16 cellular contexts compared by ENCODE assay signal in genomic region chr5:53874409-53874808, GRCh38.
A peak's percentile ranks its signal among the peaks of the same experiment; 100 is the strongest.
DNase-seq lines count a peak whose midpoint lies in the region; ATAC-seq and TF ChIP-seq lines count a peak whose summit lies in the region.
"Had no signal": no experiment of that assay in that cellular context is flagged by ENCODE, and none has a peak within 500 bp of the region (broad histone marks: within the 10 kb centered on the region; RNA-seq: fewer than 3 reads in every experiment).

No MANE protein-coding gene starts in this region.

- no peak overlapping the region for H3K4me3 Mint-ChIP-seq in activated T-cell treated with anti-CD3 and anti-CD28 coated beads, Interleukin-2, amount 50 U/mL, for 24 hours
- no peak overlapping the region for H3K4me3 Mint-ChIP-seq in stimulated activated naive CD8-positive, alpha-beta T cell treated with anti-CD3 and anti-CD28 coated beads, Interleukin-15, amount 100 ng/mL, for 72 hours
- H3K4me3 Mint-ChIP-seq: CD8-positive, alpha-beta T cell; T-helper 1 cell treated with Interleukin-12 subunit alpha and Interleukin-12 subunit beta and Interleukin-4 antibody, amounts not matched to agents 30 μg/mL and 1 μg/mL, for 36 hours had no signal

- H3K27me3 ChIP-seq in lower lobe of right lung (ENCODE audit: low read depth) (no peaks in the 10 kb centered on the region), mesenchymal stem cell (ENCODE audit: control insufficient read depth in 1 of 2, insufficient read depth in 1 of 2, low read length in 2 of 2) (no peaks in the 10 kb centered on the region)
- H3K27me3 ChIP-seq: upper lobe of left lung had no signal

- 100% methylated on average over 1 of the region's 1 CpG for WGBS in mesenchymal stem cell

- CTCF ChIA-PET in AG04449 (lab: Yijun Ruan, JAX) = no interaction called here

- H3K18ac ChIP-seq in mesenchymal stem cell (ENCODE audit: low read depth in 1 of 2, low read length in 2 of 2) = no peak overlapping the region

- H3K4me1 Mint-ChIP-seq in activated T-cell treated with anti-CD3 and anti-CD28 coated beads, Interleukin-2, amount 50 U/mL, for 24 hours (ENCODE audit: low read depth) = no peaks in the 10 kb centered on the region
- H3K4me1 Mint-ChIP-seq in stimulated activated naive CD8-positive, alpha-beta T cell treated with anti-CD3 and anti-CD28 coated beads, Interleukin-15, amount 100 ng/mL, for 72 hours = no peaks in the 10 kb centered on the region

- H3K79me1 ChIP-seq in mesenchymal stem cell (replicated peaks; ENCODE audit: low read length, poor library complexity, severe bottlenecking) = no peaks in the 10 kb centered on the region

- H4K8ac ChIP-seq in mesenchymal stem cell (ENCODE audit: low read length) = no peak overlapping the region

- H3K4me3 ChIP-seq in AG04449 (ENCODE audit: low read depth, low read length) (no peak overlapping the region), GM12875 (ENCODE audit: low read depth, low read length) (no peak overlapping the region), foreskin fibroblast (ENCODE audit: low read depth in 1 of 2, low read length in 2 of 2) (no peak overlapping the region), lower lobe of right lung (no peak overlapping the region), mesenchymal stem cell (ENCODE audit: insufficient read depth in 1 of 2, low read depth in 1 of 2, low read length in 2 of 2) (no peak overlapping the region)
- H3K4me3 ChIP-seq: prostate gland, upper lobe of left lung had no signal

- no peak overlapping the region for H2BK15ac ChIP-seq in mesenchymal stem cell (ENCODE audit: low read depth, poor library complexity, severe bottlenecking)

- H2BK120ac ChIP-seq in mesenchymal stem cell (ENCODE audit: low read depth, low read length) = no peak overlapping the region

- H3K9me3 ChIP-seq in lower lobe of right lung = no peaks in the 10 kb centered on the region
- H3K9me3 ChIP-seq in mesenchymal stem cell (ENCODE audit: control insufficient read depth, low read length) = no peaks in the 10 kb centered on the region
- H3K9me3 ChIP-seq: prostate gland, upper lobe of left lung had no signal

- H3K4me1 ChIP-seq in lower lobe of right lung (no peaks in the 10 kb centered on the region), mesenchymal stem cell (ENCODE audit: control insufficient read depth, insufficient read depth, low read depth, low read length) (peaks cover under 1% of the 10 kb centered on the region)
- H3K4me1 ChIP-seq: prostate gland, upper lobe of left lung had no signal

- H2AFZ ChIP-seq in mesenchymal stem cell (ENCODE audit: low read depth, low read length) = no peak overlapping the region

- H3K36me3 Mint-ChIP-seq in activated T-cell treated with anti-CD3 and anti-CD28 coated beads, Interleukin-2, amount 50 U/mL, for 24 hours (ENCODE audit: low read depth) = no peaks in the 10 kb centered on the region
- H3K36me3 Mint-ChIP-seq: CD8-positive, alpha-beta T cell had no signal

- no peak overlapping the region for H4K91ac ChIP-seq in mesenchymal stem cell (ENCODE audit: low read length)

- no peak overlapping the region for H3K23ac ChIP-seq in mesenchymal stem cell (ENCODE audit: low read length in 2 of 2)

- H2AK5ac ChIP-seq in mesenchymal stem cell (ENCODE audit: low read length, severe bottlenecking) = no peak overlapping the region

- H3K9ac ChIP-seq in mesenchymal stem cell (ENCODE audit: low read length) = no peak overlapping the region

- no peak overlapping the region for H3K27ac Mint-ChIP-seq in activated T-cell treated with anti-CD3 and anti-CD28 coated beads, Interleukin-2, amount 50 U/mL, for 24 hours
- H3K27ac Mint-ChIP-seq in stimulated activated naive CD8-positive, alpha-beta T cell treated with anti-CD3 and anti-CD28 coated beads, Interleukin-15, amount 100 ng/mL, for 72 hours = no peak overlapping the region
- H3K27ac Mint-ChIP-seq: CD8-positive, alpha-beta T cell; T-helper 1 cell treated with Interleukin-12 subunit alpha and Interleukin-12 subunit beta and Interleukin-4 antibody, amounts not matched to agents 30 μg/mL and 1 μg/mL, for 36 hours had no signal

- TF ChIP-seq CTCF in AG04449 (IDR thresholded peaks at IDR 0.05; ENCODE audit: insufficient read depth, low read length, missing control alignments) (peak; percentile 15), GM12875 (IDR thresholded peaks at IDR 0.05; ENCODE audit: borderline replicate concordance, insufficient read depth, low read depth, low read length) (peak; percentile 13; the same call in 1 of the 2 replicates), foreskin fibroblast (IDR thresholded peaks at IDR 0.05; ENCODE audit: low read depth, low read length) (peak; percentile 18), lower lobe of right lung (IDR thresholded peaks at IDR 0.05) (no peak)

- no peak overlapping the region for H2BK5ac ChIP-seq in mesenchymal stem cell (ENCODE audit: low read depth, low read length, poor library complexity, severe bottlenecking)

- H3K4ac ChIP-seq in mesenchymal stem cell (ENCODE audit: low read depth in 1 of 2, low read length in 2 of 2) = no peak overlapping the region

- H3K36me3 ChIP-seq in lower lobe of right lung (no peaks in the 10 kb centered on the region), mesenchymal stem cell (ENCODE audit: control insufficient read depth in 1 of 2, insufficient read depth in 2 of 2, low read depth in 1 of 2, low read length in 2 of 2) (no peaks in the 10 kb centered on the region)
- H3K36me3 ChIP-seq: prostate gland, upper lobe of left lung had no signal

- no peak for ATAC-seq in lower lobe of right lung
- no peak for ATAC-seq in stimulated activated naive CD8-positive, alpha-beta T cell treated with anti-CD3 and anti-CD28 coated beads, Interleukin-15, amount 100 ng/mL, for 72 hours
- ATAC-seq: CD8-positive, alpha-beta T cell; left colon had no signal

- POLR2A ChIA-PET in AG04449 (lab: Yijun Ruan, JAX) = no interaction called here

- DNase-seq in AG04449 (ENCODE audit: low read depth, low spot score) = no peak
- peak; percentile 15 for DNase-seq in RPMI7951 (ENCODE audit: low read depth)
- DNase-seq in foreskin fibroblast = peak; percentile 13 to 40
- no peak for DNase-seq in lower lobe of right lung
- DNase-seq in activated T-cell treated with anti-CD3 and anti-CD28 coated beads, Interleukin-2, amount 50 U/mL, for 24 hours = no peak
- no peak for DNase-seq in stimulated activated naive CD8-positive, alpha-beta T cell treated with anti-CD3 and anti-CD28 coated beads, Interleukin-15, amount 100 ng/mL, for 72 hours
- DNase-seq in mesenchymal stem cell = no peak
- DNase-seq: activated CD8-positive, alpha-beta memory T cell treated with anti-CD3 and anti-CD28 coated beads, Interleukin-2, amount 50 U/mL, for 48 hours; aorta; CD8-positive, alpha-beta T cell; left colon; NCI-H510A treated with DMSO at 0.1 percent for 48 hours; upper lobe of left lung had no signal

- peaks cover 6% of the 10 kb centered on the region for H3K27me3 Mint-ChIP-seq in activated T-cell treated with anti-CD3 and anti-CD28 coated beads, Interleukin-2, amount 50 U/mL, for 24 hours
- H3K27me3 Mint-ChIP-seq in stimulated activated naive CD8-positive, alpha-beta T cell treated with anti-CD3 and anti-CD28 coated beads, Interleukin-15, amount 100 ng/mL, for 72 hours = no peaks in the 10 kb centered on the region

- H2BK12ac ChIP-seq in mesenchymal stem cell (ENCODE audit: low read length in 2 of 2) = no peak overlapping the region

- H3K4me2 ChIP-seq in mesenchymal stem cell (ENCODE audit: low read length, poor library complexity, severe bottlenecking) = no peak overlapping the region

- H3K27ac ChIP-seq in lower lobe of right lung (no peak overlapping the region), mesenchymal stem cell (ENCODE audit: low read length, poor library complexity, severe bottlenecking) (no peak overlapping the region)
- H3K27ac ChIP-seq: prostate gland, upper lobe of left lung had no signal

- H3K9me3 Mint-ChIP-seq in activated T-cell treated with anti-CD3 and anti-CD28 coated beads, Interleukin-2, amount 50 U/mL, for 24 hours = peaks cover 7% of the 10 kb centered on the region
- H3K9me3 Mint-ChIP-seq in stimulated activated naive CD8-positive, alpha-beta T cell treated with anti-CD3 and anti-CD28 coated beads, Interleukin-15, amount 100 ng/mL, for 72 hours = peaks cover 0 to 30% of the 10 kb centered on the region in 2 donors
- H3K9me3 Mint-ChIP-seq: T-helper 1 cell treated with Interleukin-12 subunit alpha and Interleukin-12 subunit beta and Interleukin-4 antibody, amounts not matched to agents 30 μg/mL and 1 μg/mL, for 36 hours had no signal

- intact Hi-C loops in lower lobe of right lung (cut with DNase I) = no loop called here

- no peak overlapping the region for H3K14ac ChIP-seq in mesenchymal stem cell (ENCODE audit: low read length in 2 of 2)

Comparison
In these comparisons a context has a peak if more than half of its experiments do, and no peak if none do; other contexts are left out.
1. DNase-seq: peak in RPMI7951 (single experiment) and foreskin fibroblast (2 of 2); none in AG04449 (single experiment), lower lobe of right lung (single experiment), activated T-cell treated with anti-CD3 and anti-CD28 coated beads, Interleukin-2, amount 50 U/mL, for 24 hours (single experiment), stimulated activated naive CD8-positive, alpha-beta T cell treated with anti-CD3 and anti-CD28 coated beads, Interleukin-15, amount 100 ng/mL, for 72 hours (0 of 2) and mesenchymal stem cell (single experiment).